ENCODE assay signal across 21 cellular contexts in genomic region chr4:81687470-81687869, GRCh38.
DNase-seq lines count a peak whose midpoint lies in the region; ATAC-seq, FAIRE-seq and TF ChIP-seq lines count a peak whose summit lies in the region.
"Had no signal": no experiment of that assay in that cellular context is flagged by ENCODE, and none has a peak within 500 bp of the region (broad histone marks: within the 10 kb centered on the region; RNA-seq: fewer than 3 reads in every experiment).

No MANE protein-coding gene starts in this region.

- H4K91ac ChIP-seq in trophoblast cell (ENCODE audit: low read depth, low read length): no peak overlapping the region

- POLR2A ChIA-PET in HepG2 (lab: Yijun Ruan, JAX): no interaction called here

- H3K36me3 ChIP-seq in right lobe of liver (no peaks in the 10 kb centered on the region), HepG2 (replicated peaks in 1 of 2; ENCODE audit: control insufficient read depth in 1 of 2, insufficient read depth in 2 of 2, low read length in 2 of 2) (no peaks in the 10 kb centered on the region), trophoblast cell (ENCODE audit: control insufficient read depth in 1 of 2, insufficient read depth in 2 of 2, low read length in 2 of 2) (no peaks in the 10 kb centered on the region)
- H3K36me3 ChIP-seq: BLaER1 had no signal

- H3K9me3 ChIP-seq in right lobe of liver (no peaks in the 10 kb centered on the region), HepG2 (ENCODE audit: low read length) (no peaks in the 10 kb centered on the region), trophoblast cell (ENCODE audit: insufficient read depth, low read depth, low read length) (no peaks in the 10 kb centered on the region), T-helper 17 cell (ENCODE audit: control insufficient read depth, low read length, poor library complexity, severe bottlenecking) (no peaks in the 10 kb centered on the region)
- H3K9me3 ChIP-seq: BLaER1 had no signal

- WGBS in right lobe of liver (ENCODE audit: insufficient coverage, low coverage, low lambda C conversion rate, missing lambda C conversion rate): 70% methylated on average over 1 of the region's 1 CpG
- WGBS in HepG2 (ENCODE audit: low lambda C conversion rate): 56% methylated on average over 1 of the region's 1 CpG
- no CpG with 5 or more reads among the region's 1 CpG for WGBS in trophoblast cell (ENCODE audit: extremely low coverage, insufficient coverage, insufficient read length)

- H3K4me1 Mint-ChIP-seq in T-helper 17 cell: no peaks in the 10 kb centered on the region
- H3K4me1 Mint-ChIP-seq: CD14-positive monocyte; CD4-positive, alpha-beta memory T cell had no signal

- no peaks in the 10 kb centered on the region for H3K79me1 ChIP-seq in trophoblast cell (ENCODE audit: low read length)

- H3K79me2 ChIP-seq in HepG2 (ENCODE audit: insufficient read depth, low read length) (no peaks in the 10 kb centered on the region), trophoblast cell (ENCODE audit: control insufficient read depth, insufficient read depth, low read length, poor library complexity) (no peaks in the 10 kb centered on the region)

- TF ChIP-seq POLR2A in right lobe of liver (IDR thresholded peaks at IDR 0.05) (no peak), HepG2 (IDR thresholded peaks at IDR 0.05; ENCODE audit: insufficient read depth in 1 of 2, low read depth in 2 of 2, low read length in 2 of 2) (no peak)

- no peak for TF ChIP-seq RAD21 in HepG2 (CRISPR knock-in tag; IDR thresholded peaks at IDR 0.05)

- no peak overlapping the region for H3K4me3 Mint-ChIP-seq in T-helper 17 cell
- H3K4me3 Mint-ChIP-seq: CD14-positive monocyte; CD4-positive, alpha-beta memory T cell; HFFc6 had no signal

- H3K4ac ChIP-seq in trophoblast cell (ENCODE audit: low read depth, low read length): no peak overlapping the region

- no peak for FAIRE-seq in HepG2 (lab: Jason Lieb, UNC)
- FAIRE-seq: GM12892, GM18507 had no signal

- H2BK12ac ChIP-seq in trophoblast cell (ENCODE audit: low read length): no peak overlapping the region

- CTCF ChIA-PET in HepG2 (lab: Yijun Ruan, JAX; ENCODE audit: low intra/inter-chr PET ratio, low total read pairs): no interaction called here

- no peak for TF ChIP-seq CTCF in right lobe of liver (IDR thresholded peaks at IDR 0.05)
- no peak for TF ChIP-seq CTCF in HepG2 (CRISPR knock-in tag; IDR thresholded peaks at IDR 0.05)

- no peak overlapping the region for H2AK5ac ChIP-seq in trophoblast cell (ENCODE audit: low read length)

- DNase-seq in right lobe of liver: no peak
- no peak for DNase-seq in HepG2 (ENCODE audit: low spot score)
- DNase-seq in left colon: no peak
- peak; percentile 25 to 48 for DNase-seq in trophoblast cell
- no peak for DNase-seq in T-helper 2 cell
- no peak for DNase-seq in activated T-cell treated with anti-CD3 and anti-CD28 coated beads, Interleukin-2, amount 50 U/mL, for 48 hours
- no peak for DNase-seq in T-helper 17 cell
- DNase-seq: 8988T; CD4-positive, alpha-beta memory T cell; DMS153; DMS79; GDM1; GOT3; H7; HFFc6 had no signal

- TF ChIP-seq EP300 in HepG2 (IDR thresholded peaks at IDR 0.05; ENCODE audit: low read depth in 2 of 2, low read length in 2 of 2) (no peak), HepG2 (CRISPR knock-in tag; IDR thresholded peaks at IDR 0.05; ENCODE audit: borderline replicate concordance) (no peak)

- ATAC-seq in right lobe of liver: peak; percentile 61 to 69 (median 67)
- ATAC-seq in HepG2: no peak
- ATAC-seq in left colon: peak; percentile 75
- ATAC-seq in HG03565 (IDR thresholded peaks at IDR 0.05; ENCODE audit: unreplicated experiment): no peak
- ATAC-seq in T-helper 17 cell: no peak
- ATAC-seq: HCT116 had no signal

- no peak overlapping the region for H3K14ac ChIP-seq in trophoblast cell (ENCODE audit: low read length)

- H3K9ac ChIP-seq in HepG2 (ENCODE audit: insufficient read depth, low read depth, low read length) (no peak overlapping the region), trophoblast cell (ENCODE audit: low read length) (no peak overlapping the region)
- H3K9ac ChIP-seq: BLaER1 had no signal

- H3K4me3 ChIP-seq in right lobe of liver (no peak overlapping the region), HepG2 (replicated peaks in 1 of 3; ENCODE audit: insufficient read depth in 1 of 3, low read depth in 2 of 3, low read length in 3 of 3) (no peak overlapping the region), trophoblast cell (ENCODE audit: low read depth, low read length) (no peak overlapping the region)
- H3K4me3 ChIP-seq: BLaER1 had no signal

- no TSS peak for BruUV-seq in HepG2 (replicated peaks; lab: Mats Ljungman, UMichigan)

- in situ Hi-C loops in HepG2 (cut with HindIII; ENCODE audit: extremely low pct_ligation_motif_present, low pct_unique_long_range_greater_than_20kb): no loop called here

- H3K27me3 Mint-ChIP-seq in T-helper 17 cell: peaks cover 21% of the 10 kb centered on the region
- H3K27me3 Mint-ChIP-seq: CD4-positive, alpha-beta memory T cell had no signal

- H3K36me3 Mint-ChIP-seq in T-helper 17 cell (ENCODE audit: low read depth): no peaks in the 10 kb centered on the region
- H3K36me3 Mint-ChIP-seq: CD14-positive monocyte; CD4-positive, alpha-beta memory T cell had no signal

- no peaks in the 10 kb centered on the region for H4K20me1 ChIP-seq in HepG2 (ENCODE audit: insufficient read depth, low read length)
- H4K20me1 ChIP-seq: BLaER1 had no signal

- H4K12ac ChIP-seq in trophoblast cell (ENCODE audit: low read depth, low read length): no peak overlapping the region

- H2BK120ac ChIP-seq in trophoblast cell (ENCODE audit: insufficient read depth, low read length, poor library complexity): no peak overlapping the region

- H3K18ac ChIP-seq in trophoblast cell (ENCODE audit: low read length): no peak overlapping the region

- H2AFZ ChIP-seq in HepG2 (ENCODE audit: low read length) (no peak overlapping the region), trophoblast cell (ENCODE audit: insufficient read depth, low read length, poor library complexity) (no peak overlapping the region)

- no peak overlapping the region for H3K27ac ChIP-seq in right lobe of liver
- H3K27ac ChIP-seq in HepG2 (ENCODE audit: extremely low read length, insufficient read depth, low read length): no peak overlapping the region
- H3K27ac ChIP-seq in trophoblast cell (ENCODE audit: low read depth, low read length): no peak overlapping the region
- H3K27ac ChIP-seq: BLaER1 had no signal

- H4K8ac ChIP-seq in trophoblast cell (ENCODE audit: low read depth, low read length): no peak overlapping the region

- H3K4me2 ChIP-seq in HepG2 (ENCODE audit: low read depth, low read length): no peak overlapping the region
- H3K4me2 ChIP-seq in trophoblast cell (ENCODE audit: low read length): no peak overlapping the region
- H3K4me2 ChIP-seq: BLaER1 had no signal

- intact Hi-C loops in right lobe of liver (cut with DNase I): no loop called here
- intact Hi-C loops in HepG2 (cut with micrococcal nuclease; ENCODE audit: unreplicated experiment): no loop called here
- intact Hi-C loops in left colon (cut with DNase I, micrococcal nuclease): no loop called here

- no peak overlapping the region for H3K27ac Mint-ChIP-seq in T-helper 17 cell
- H3K27ac Mint-ChIP-seq: CD14-positive monocyte; CD4-positive, alpha-beta memory T cell; HFFc6 had no signal

- H2BK5ac ChIP-seq in trophoblast cell (ENCODE audit: low read depth, low read length, poor library complexity): no peak overlapping the region

- H3K27me3 ChIP-seq in right lobe of liver (no peaks in the 10 kb centered on the region), HepG2 (ENCODE audit: control insufficient read depth in 1 of 2, insufficient read depth in 2 of 2, low read length in 2 of 2) (no peaks in the 10 kb centered on the region), trophoblast cell (ENCODE audit: insufficient read depth, low read length) (no peaks in the 10 kb centered on the region)
- H3K27me3 ChIP-seq: BLaER1 had no signal

- H3K23ac ChIP-seq in trophoblast cell (ENCODE audit: low read length): no peak overlapping the region

- H3K4me1 ChIP-seq in right lobe of liver (peaks cover 0 to 21% (median 3%) of the 10 kb centered on the region in 4 donors), HepG2 (ENCODE audit: insufficient read depth, low read length) (no peaks in the 10 kb centered on the region), trophoblast cell (ENCODE audit: control insufficient read depth in 1 of 2, insufficient read depth in 2 of 2, low read length in 2 of 2) (no peaks in the 10 kb centered on the region)

TF ChIP-seq in HepG2, 621 proteins besides CTCF, POLR2A, EP300 and RAD21 (continues in another document):
- TF ChIP-seq NBN (conservative IDR thresholded peaks at IDR 0.05) (no peak), NR2F2 (IDR thresholded peaks at IDR 0.05; ENCODE audit: borderline replicate concordance, low read depth) (no peak), PREB (CRISPR knock-in tag; IDR thresholded peaks at IDR 0.05) (no peak), ZSCAN21 (CRISPR knock-in tag; IDR thresholded peaks at IDR 0.05; ENCODE audit: borderline replicate concordance) (no peak), KDM4B (CRISPR knock-in tag; IDR thresholded peaks at IDR 0.05) (no peak), PITX1 (CRISPR knock-in tag; IDR thresholded peaks at IDR 0.05) (no peak), REXO4 (CRISPR knock-in tag; IDR thresholded peaks at IDR 0.05; ENCODE audit: borderline replicate concordance) (no peak), HDAC1 (CRISPR knock-in tag; IDR thresholded peaks at IDR 0.05) (no peak), ZNF605 (CRISPR knock-in tag; IDR thresholded peaks at IDR 0.05) (no peak), ZNF362 (CRISPR knock-in tag; IDR thresholded peaks at IDR 0.05; ENCODE audit: borderline replicate concordance) (no peak), THYN1 (CRISPR knock-in tag; IDR thresholded peaks at IDR 0.05; ENCODE audit: borderline replicate concordance, low read depth) (no peak)

Comparison
In these comparisons a context has a peak if more than half of its experiments do, and no peak if none do; other contexts are left out.
1. ATAC-seq: peak in right lobe of liver (4 of 4) and left colon (single experiment); none in HepG2 (single experiment), HG03565 (single experiment) and T-helper 17 cell (single experiment).
2. DNase-seq: peak in trophoblast cell (2 of 2); none in right lobe of liver (0 of 3), HepG2 (single experiment), left colon (0 of 2), T-helper 2 cell (0 of 5), activated T-cell treated with anti-CD3 and anti-CD28 coated beads, Interleukin-2, amount 50 U/mL, for 48 hours (0 of 2) and T-helper 17 cell (0 of 3).